In genomic region chr3:10474439-10474723, GRCh38 we compare ENCODE assay signal across 22 cellular contexts. TPM values are rescaled to one million over a fixed set of nuclear protein-coding genes. Genes with fewer than 3 reads are reported as not detected.
"Had no signal": no experiment of that assay in that cellular context is flagged by ENCODE, and none has a peak within 500 bp of the region (broad histone marks: within the 10 kb centered on the region; RNA-seq: fewer than 3 reads in every experiment).

No MANE protein-coding gene starts in this region.

- H3K36me3 ChIP-seq: esophagus muscularis mucosa, thoracic aorta, uterus had no signal

- H3K4me3 ChIP-seq: esophagus muscularis mucosa, smooth muscle cell, thoracic aorta, uterus had no signal

- ATAC-seq: activated T-cell treated with anti-CD3 and anti-CD28 coated beads, Interleukin-2, amount 50 U/mL, for 4 hours; activated T-helper 17 cell treated with anti-CD3 and anti-CD28 coated beads, Interleukin-2, amount 50 U/mL, for 72 hours; foreskin keratinocyte; naive thymus-derived CD8-positive, alpha-beta T cell; sciatic nerve; stimulated activated naive CD8-positive, alpha-beta T cell treated with anti-CD3 and anti-CD28 coated beads, Interleukin-15, Interleukin-2, amounts not matched to agents 100 U/mL and 50 U/mL, for 24 hours had no signal

- H3K9me3 ChIP-seq: thoracic aorta, uterus had no signal

- H3K4me1 ChIP-seq: foreskin keratinocyte, uterus had no signal

- H3K4me2 ChIP-seq: smooth muscle cell had no signal

- H3K27ac ChIP-seq: esophagus muscularis mucosa, foreskin keratinocyte, thoracic aorta, uterus had no signal

- DNase-seq: activated CD4-positive, alpha-beta memory T cell treated with anti-CD3 and anti-CD28 coated beads, Interleukin-2, amount 10 ng/mL, durations not matched to agents 7 days and 5 days; activated CD4-positive, alpha-beta T cell treated with anti-CD3 and anti-CD28 coated beads, Interleukin-2, amount 10 ng/mL, durations not matched to agents 24 days and 14 days; activated CD4-positive, CD25-positive, alpha-beta regulatory T cell treated with anti-CD3 and anti-CD28 coated beads, Interleukin-2, amount 50 U/mL, for 72 hours; activated gamma-delta T cell treated with Interleukin-2 at 50 U/mL for 16 hours; activated naive CD4-positive, alpha-beta T cell treated with anti-CD3 and anti-CD28 coated beads, Interleukin-2, amount 50 U/mL, for 16 hours; activated T-cell treated with anti-CD3 and anti-CD28 coated beads, Interleukin-2, amount 50 U/mL, for 4 hours; amniotic stem cell; effector CD4-positive, alpha-beta T cell; foreskin keratinocyte; naive thymus-derived CD8-positive, alpha-beta T cell; stimulated activated CD4-positive, alpha-beta T cell treated with anti-CD3 and anti-CD28 coated beads, Interleukin-15, amount 100 ng/mL, for 24 hours; stimulated activated CD4-positive, alpha-beta T cell treated with anti-CD3 and anti-CD28 coated beads, Interleukin-2, amount 100 ng/mL, for 24 hours; stimulated activated naive CD8-positive, alpha-beta T cell treated with anti-CD3 and anti-CD28 coated beads, Interleukin-15, Interleukin-2, amounts not matched to agents 100 U/mL and 50 U/mL, for 24 hours; T-helper 2 cell; uterus had no signal

- FAIRE-seq: astrocyte, islet of Langerhans had no signal

- H3K27me3 ChIP-seq: uterus had no signal

RNA-seq across cellular contexts. Expression of gene ATP2B2, which starts 31.0 kb away (rescaled TPM):
- total RNA-seq: activated CD4-positive, alpha-beta memory T cell treated with anti-CD3 and anti-CD28 coated beads, Interleukin-2, amount 10 ng/mL, durations not matched to agents 7 days and 5 days; activated CD4-positive, alpha-beta T cell treated with anti-CD3 and anti-CD28 coated beads, Interleukin-2, amount 10 ng/mL, durations not matched to agents 24 days and 14 days; activated T-helper 17 cell treated with anti-CD3 and anti-CD28 coated beads, Interleukin-2, amount 50 U/mL, for 72 hours; foreskin keratinocyte; naive thymus-derived CD8-positive, alpha-beta T cell; smooth muscle cell; thoracic aorta had no signal
- polyA plus RNA-seq: foreskin keratinocyte; naive thymus-derived CD8-positive, alpha-beta T cell; smooth muscle cell had no signal
